ENCODE assay signal across 19 cellular contexts in genomic region chr5:82534891-82535395, GRCh38.
A peak's percentile ranks its signal among the peaks of the same experiment; 100 is the strongest.
DNase-seq lines count a peak whose midpoint lies in the region; ATAC-seq and TF ChIP-seq lines count a peak whose summit lies in the region.
"Had no signal": no experiment of that assay in that cellular context is flagged by ENCODE, and none has a peak within 500 bp of the region (broad histone marks: within the 10 kb centered on the region; RNA-seq: fewer than 3 reads in every experiment).

No MANE protein-coding gene starts in this region.

- DNase-seq in amniotic epithelial cell (ENCODE audit: low read depth), result peak; percentile 13
- DNase-seq in fibroblast of peridontal ligament (ENCODE audit: extremely low read depth), result peak; percentile 59
- no peak for DNase-seq in smooth muscle cell (lab: John Stamatoyannopoulos, UW; ENCODE audit: unreplicated experiment)
- DNase-seq in NCI-H345 (lab: John Stamatoyannopoulos, UW), result no peak
- DNase-seq in NCI-H2171 (lab: John Stamatoyannopoulos, UW), result no peak
- DNase-seq in Ammon's horn (ENCODE audit: low spot score), result no peak
- DNase-seq: BE2C; Caco-2; CD4-positive, CD25-positive, alpha-beta regulatory T cell; CD8-positive, alpha-beta T cell; DMS153; DND-41; H9 had no signal

- no peak for TF ChIP-seq CTCF in smooth muscle cell (IDR thresholded peaks at IDR 0.05; ENCODE audit: borderline replicate concordance, insufficient read depth, poor library complexity, severe bottlenecking)

- 90% methylated on average over 2 of the region's 2 CpGs for WGBS in smooth muscle cell (ENCODE audit: low lambda C conversion rate)

- H3K36me3 ChIP-seq in BLaER1 treated with 17β-estradiol and CSF1 and Interleukin-3, amounts not matched to agents 10 nM and 100 nM, result peaks cover 0 to 8% (median 0%) of the 10 kb centered on the region in 11 experiments; a peak in 1 of 22 replicates
- H3K36me3 ChIP-seq in smooth muscle cell (ENCODE audit: low read depth), result no peaks in the 10 kb centered on the region
- H3K36me3 ChIP-seq: BE2C had no signal

- H3K9me3 ChIP-seq in BLaER1 treated with 17β-estradiol and CSF1 and Interleukin-3, amounts not matched to agents 10 nM and 100 nM (replicated peaks in 1 of 11), result peaks cover 27 to 45% (median 37%) of the 10 kb centered on the region in 11 experiments
- H3K9me3 ChIP-seq in smooth muscle cell (replicated peaks; ENCODE audit: low read depth), result no peaks in the 10 kb centered on the region
- H3K9me3 ChIP-seq: BE2C had no signal

- H3K4me3 ChIP-seq in BLaER1 treated with 17β-estradiol and CSF1 and Interleukin-3, amounts not matched to agents 10 nM and 100 nM, result no peak overlapping the region
- no peak overlapping the region for H3K4me3 ChIP-seq in smooth muscle cell
- H3K4me3 ChIP-seq: GM12878, GM23338 had no signal

- no peaks in the 10 kb centered on the region; a peak in 2 of 22 replicates for H3K27me3 ChIP-seq in BLaER1 treated with 17β-estradiol and CSF1 and Interleukin-3, amounts not matched to agents 10 nM and 100 nM
- H3K27me3 ChIP-seq in smooth muscle cell (ENCODE audit: low read depth), result no peaks in the 10 kb centered on the region
- H3K27me3 ChIP-seq: BE2C had no signal

- H2AFZ ChIP-seq in smooth muscle cell (ENCODE audit: low read depth), result peak overlapping the region; percentile 62
- H2AFZ ChIP-seq: GM23338 had no signal

- no peaks in the 10 kb centered on the region for H4K20me1 ChIP-seq in BLaER1 treated with 17β-estradiol and CSF1 and Interleukin-3, amounts not matched to agents 10 nM and 100 nM
- no peaks in the 10 kb centered on the region for H4K20me1 ChIP-seq in smooth muscle cell (ENCODE audit: low read depth)

- no peaks in the 10 kb centered on the region for H3F3A ChIP-seq in smooth muscle cell (ENCODE audit: low read depth)

- no peak overlapping the region for H3K9ac ChIP-seq in BLaER1 treated with 17β-estradiol and CSF1 and Interleukin-3, amounts not matched to agents 10 nM and 100 nM
- no peak overlapping the region for H3K9ac ChIP-seq in smooth muscle cell (ENCODE audit: low read depth)

- no peak for ATAC-seq in HG02798 (IDR thresholded peaks at IDR 0.05; ENCODE audit: poor library complexity, unreplicated experiment)
- ATAC-seq: CD8-positive, alpha-beta T cell; GM12878; GM23338; HCT116 had no signal

- H3K4me2 ChIP-seq in BLaER1 treated with 17β-estradiol and CSF1 and Interleukin-3, amounts not matched to agents 10 nM and 100 nM, result peak overlapping the region in 8 of 11 experiments; percentile 37 to 87 (median 65); a peak in 16 of 22 replicates
- no peak overlapping the region for H3K4me2 ChIP-seq in smooth muscle cell
- H3K4me2 ChIP-seq: GM23338 had no signal

- peak overlapping the region in 3 of 11 experiments; percentile 36 to 59 (median 43); a peak in 3 of 22 replicates for H3K27ac ChIP-seq in BLaER1 treated with 17β-estradiol and CSF1 and Interleukin-3, amounts not matched to agents 10 nM and 100 nM
- H3K27ac ChIP-seq in smooth muscle cell (ENCODE audit: low read depth), result no peak overlapping the region
- H3K27ac ChIP-seq: C4-2B had no signal

- H3K4me1 ChIP-seq in BLaER1 treated with 17β-estradiol and CSF1 and Interleukin-3, amounts not matched to agents 10 nM and 100 nM, result peaks cover 8 to 43% (median 30%) of the 10 kb centered on the region in 10 experiments; a peak in 16 of 20 replicates
- H3K4me1 ChIP-seq in smooth muscle cell (ENCODE audit: low read depth), result peaks cover 5% of the 10 kb centered on the region
- H3K4me1 ChIP-seq: Caco-2 had no signal

- H3K79me2 ChIP-seq in smooth muscle cell (ENCODE audit: low read depth), result no peaks in the 10 kb centered on the region

Comparison
In these comparisons a context has a peak if more than half of its experiments do, and no peak if none do; other contexts are left out.
1. DNase-seq: peak in amniotic epithelial cell (single experiment) and fibroblast of peridontal ligament (single experiment); none in smooth muscle cell (single experiment), NCI-H345 (single experiment), NCI-H2171 (single experiment) and Ammon's horn (single experiment).